In the genomic region with DNA sequence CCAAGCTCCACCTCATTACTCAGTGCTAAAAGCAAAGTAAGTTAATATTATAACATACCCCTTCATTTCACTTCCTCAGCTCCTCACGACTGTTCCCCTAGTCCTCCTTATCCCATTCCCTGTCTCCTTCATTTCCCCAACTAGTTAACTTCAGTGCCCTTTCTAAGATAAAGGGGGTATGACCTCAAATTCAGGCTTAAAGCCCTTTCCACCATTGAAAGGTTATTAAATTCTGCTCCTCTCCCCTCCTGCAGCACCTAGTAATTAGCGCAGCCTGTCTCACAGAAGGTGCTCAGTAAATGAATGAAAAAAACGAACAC, we compare ENCODE assay signal across 9 cellular contexts. TPM values are rescaled to one million over a fixed set of nuclear protein-coding genes. Genes with fewer than 3 reads are reported as not detected.
A peak's percentile ranks its signal among the peaks of the same experiment; 100 is the strongest.
DNase-seq lines count a peak whose midpoint lies in the region; ATAC-seq, FAIRE-seq and TF ChIP-seq lines count a peak whose summit lies in the region.
"Had no signal": no experiment of that assay in that cellular context is flagged by ENCODE, and none has a peak within 500 bp of the region (broad histone marks: within the 10 kb centered on the region; RNA-seq: fewer than 3 reads in every experiment).

No MANE protein-coding gene starts in this region.

- H3K79me2 ChIP-seq in keratinocyte (ENCODE audit: control insufficient read depth, insufficient read depth, low read length), result no peaks in the 10 kb centered on the region

- H3K4me1 Mint-ChIP-seq in T-helper 1 cell treated with Interleukin-12 subunit alpha and Interleukin-12 subunit beta and Interleukin-4 antibody, amounts not matched to agents 30 μg/mL and 1 μg/mL, for 36 hours (ENCODE audit: low read depth), result peaks cover 12% of the 10 kb centered on the region
- peaks cover 15% of the 10 kb centered on the region for H3K4me1 Mint-ChIP-seq in activated naive CD8-positive, alpha-beta T cell treated with anti-CD3 and anti-CD28 coated beads, Interleukin-2, amount 10 ng/mL, durations not matched to agents 7 days and 5 days

- peak overlapping the region; percentile 97 for H2AFZ ChIP-seq in keratinocyte (ENCODE audit: control insufficient read depth, low read length)

- H3K4me3 Mint-ChIP-seq in T-helper 1 cell treated with Interleukin-12 subunit alpha and Interleukin-12 subunit beta and Interleukin-4 antibody, amounts not matched to agents 30 μg/mL and 1 μg/mL, for 36 hours, result peak overlapping the region; percentile 80
- peak overlapping the region; percentile 90 for H3K4me3 Mint-ChIP-seq in activated naive CD8-positive, alpha-beta T cell treated with anti-CD3 and anti-CD28 coated beads, Interleukin-2, amount 10 ng/mL, durations not matched to agents 7 days and 5 days

- dilution Hi-C loops in keratinocyte (cut with MboI; ENCODE audit: extremely low pct_ligation_motif_present, low sequenced_read_pairs), result no loop called here

- POLR2A ChIA-PET in activated naive CD8-positive, alpha-beta T cell treated with anti-CD3 and anti-CD28 coated beads, Interleukin-2, amount 10 ng/mL, durations not matched to agents 7 days and 5 days (lab: Charles Lee), result interaction anchor here (0.8 to 2.7 kb wide), 8 partner anchors 12 to 878 kb away, joined by 3 to 23 read pairs (median 8); partner anchors contain the start of genes AHR, ANKMY2 and BZW2

- H3K27me3 Mint-ChIP-seq in T-helper 1 cell treated with Interleukin-12 subunit alpha and Interleukin-12 subunit beta and Interleukin-4 antibody, amounts not matched to agents 30 μg/mL and 1 μg/mL, for 36 hours (ENCODE audit: low read depth), result peaks cover 5% of the 10 kb centered on the region
- no peaks in the 10 kb centered on the region for H3K27me3 Mint-ChIP-seq in activated naive CD8-positive, alpha-beta T cell treated with anti-CD3 and anti-CD28 coated beads, Interleukin-2, amount 10 ng/mL, durations not matched to agents 7 days and 5 days

- FAIRE-seq in keratinocyte (lab: Jason Lieb, UNC), result no peak
- FAIRE-seq: A204.1 had no signal

- peaks cover 8% of the 10 kb centered on the region for H3K9me3 Mint-ChIP-seq in T-helper 1 cell treated with Interleukin-12 subunit alpha and Interleukin-12 subunit beta and Interleukin-4 antibody, amounts not matched to agents 30 μg/mL and 1 μg/mL, for 36 hours
- peaks cover 7% of the 10 kb centered on the region for H3K9me3 Mint-ChIP-seq in activated naive CD8-positive, alpha-beta T cell treated with anti-CD3 and anti-CD28 coated beads, Interleukin-2, amount 10 ng/mL, durations not matched to agents 7 days and 5 days

- ATAC-seq in activated naive CD8-positive, alpha-beta T cell treated with anti-CD3 and anti-CD28 coated beads, Interleukin-2, amount 10 ng/mL, durations not matched to agents 7 days and 5 days (ENCODE audit: low read depth), result no peak
- ATAC-seq in GM21526 (IDR thresholded peaks at IDR 0.05; ENCODE audit: low FRiP score, unreplicated experiment), result no peak
- ATAC-seq in HG02885 (IDR thresholded peaks at IDR 0.05; ENCODE audit: poor library complexity, unreplicated experiment), result no peak

- H3K27me3 ChIP-seq in keratinocyte (ENCODE audit: control insufficient read depth, extremely low read depth, insufficient read depth, low read length) (no peaks in the 10 kb centered on the region), subcutaneous abdominal adipose tissue (ENCODE audit: control insufficient read depth in 5 of 5, insufficient read depth in 4 of 5, low read length in 5 of 5) (no peaks in the 10 kb centered on the region)

- H3K4me3 ChIP-seq in keratinocyte (ENCODE audit: control insufficient read depth in 2 of 3, extremely low read depth in 1 of 3, insufficient read depth in 2 of 3, low read depth in 1 of 3, low read length in 3 of 3), result peak overlapping the region; percentile 44 to 80 (median 65)
- H3K4me3 ChIP-seq in subcutaneous abdominal adipose tissue (ENCODE audit: low read depth in 1 of 5, low read length in 5 of 5), result peak overlapping the region; percentile 59 to 93 (median 83)

- peaks cover 2% of the 10 kb centered on the region for H3K36me3 Mint-ChIP-seq in T-helper 1 cell treated with Interleukin-12 subunit alpha and Interleukin-12 subunit beta and Interleukin-4 antibody, amounts not matched to agents 30 μg/mL and 1 μg/mL, for 36 hours (ENCODE audit: low read depth)
- peaks cover 6% of the 10 kb centered on the region for H3K36me3 Mint-ChIP-seq in activated naive CD8-positive, alpha-beta T cell treated with anti-CD3 and anti-CD28 coated beads, Interleukin-2, amount 10 ng/mL, durations not matched to agents 7 days and 5 days

- H3K27ac ChIP-seq in keratinocyte (ENCODE audit: control insufficient read depth, insufficient read depth, low read length), result peak overlapping the region; percentile 86
- peak overlapping the region; percentile 86 for H3K27ac ChIP-seq in subcutaneous abdominal adipose tissue (ENCODE audit: low read depth, low read length)

- H3K9ac ChIP-seq in keratinocyte (ENCODE audit: control insufficient read depth, extremely low read depth, insufficient read depth, low read length) (peak overlapping the region; percentile 86), subcutaneous abdominal adipose tissue (ENCODE audit: low read length in 5 of 5) (peak overlapping the region; percentile 58 to 96 (median 76))

- H3K9me1 ChIP-seq in keratinocyte (ENCODE audit: control insufficient read depth, extremely low read depth, insufficient read depth, low read length), result no peaks in the 10 kb centered on the region

- TF ChIP-seq CTCF in keratinocyte (optimal IDR thresholded peaks at IDR 0.05 in 1 of 3, IDR thresholded peaks at IDR 0.05 in 1 of 3, conservative IDR thresholded peaks at IDR 0.05 in 1 of 3; ENCODE audit: extremely low read depth in 1 of 3, insufficient read depth in 2 of 3, low read length in 3 of 3), result no peak

- peak overlapping the region; percentile 97 for H3K4me2 ChIP-seq in keratinocyte (ENCODE audit: control insufficient read depth, extremely low read depth, insufficient read depth, low read depth, low read length)

- H3K9me3 ChIP-seq in keratinocyte (ENCODE audit: control insufficient read depth, low read depth, low read length) (no peaks in the 10 kb centered on the region), subcutaneous abdominal adipose tissue (ENCODE audit: control insufficient read depth in 5 of 5, low read length in 5 of 5) (no peaks in the 10 kb centered on the region)

- H3K36me3 ChIP-seq in keratinocyte (ENCODE audit: control insufficient read depth in 2 of 2, extremely low read depth in 1 of 2, insufficient read depth in 2 of 2, low read length in 2 of 2) (no peaks in the 10 kb centered on the region), subcutaneous abdominal adipose tissue (ENCODE audit: control insufficient read depth in 5 of 5, insufficient read depth in 5 of 5, low read length in 5 of 5) (no peaks in the 10 kb centered on the region)

- no peak for DNase-seq in T-helper 1 cell
- no peak for DNase-seq in activated naive CD8-positive, alpha-beta T cell treated with anti-CD3 and anti-CD28 coated beads, Interleukin-2, amount 10 ng/mL, durations not matched to agents 7 days and 5 days
- no peak for DNase-seq in keratinocyte (ENCODE audit: low read depth, low spot score)
- no peak for DNase-seq in NCI-H2196 treated with DMSO at 0.1 percent for 48 hours (lab: John Stamatoyannopoulos, UW; ENCODE audit: unreplicated experiment)

- H4K20me1 ChIP-seq in keratinocyte (ENCODE audit: control insufficient read depth, extremely low read depth, insufficient read depth, low read length), result no peaks in the 10 kb centered on the region

- H3K4me1 ChIP-seq in keratinocyte (ENCODE audit: control insufficient read depth, extremely low read depth, insufficient read depth, low read length) (peaks cover 22% of the 10 kb centered on the region), subcutaneous abdominal adipose tissue (ENCODE audit: control insufficient read depth in 5 of 5, insufficient read depth in 5 of 5, low read length in 5 of 5) (peaks cover 0 to 24% (median 17%) of the 10 kb centered on the region in 5 donors)

- peak overlapping the region; percentile 85 for H3K27ac Mint-ChIP-seq in T-helper 1 cell treated with Interleukin-12 subunit alpha and Interleukin-12 subunit beta and Interleukin-4 antibody, amounts not matched to agents 30 μg/mL and 1 μg/mL, for 36 hours
- peak overlapping the region; percentile 97 for H3K27ac Mint-ChIP-seq in activated naive CD8-positive, alpha-beta T cell treated with anti-CD3 and anti-CD28 coated beads, Interleukin-2, amount 10 ng/mL, durations not matched to agents 7 days and 5 days

RNA-seq across cellular contexts. Expression of gene CRPPA, which starts 1.0 kb away (rescaled TPM):
- total RNA-seq in activated naive CD8-positive, alpha-beta T cell treated with anti-CD3 and anti-CD28 coated beads, Interleukin-2, amount 10 ng/mL, durations not matched to agents 7 days and 5 days, result 1 to 10 TPM in 1 of 2 experiments, under 1 TPM in 1; 0.89 to 1.1 TPM
- polyA plus RNA-seq in keratinocyte, result 0.33 to 0.66 TPM (median 0.51 TPM) in 3 replicates
- polyA plus RNA-seq in keratinocyte (2011; ENCODE audit: low read depth), result 0.79 TPM
- polyA plus RNA-seq in keratinocyte (2011; cell fraction: cytosol; rRNA removed), result 0.31 and 0.79 TPM in 2 replicates
- polyA plus RNA-seq in keratinocyte (2011; cell fraction: nucleus; rRNA removed), result 0.44 and 0.65 TPM in 2 replicates
- polyA plus RNA-seq in keratinocyte (2012; ENCODE audit: low replicate concordance), result 0.30 and 0.39 TPM in 2 replicates
- 0.10 to 1.5 TPM (median 0.73 TPM) in 3 replicates for polyA minus RNA-seq in keratinocyte
- polyA minus RNA-seq in keratinocyte (2011; cell fraction: cytosol; rRNA and poly(A)+ RNA removed), result 0.38 TPM
- 0.84 and 2.0 TPM in 2 replicates for polyA minus RNA-seq in keratinocyte (2011; cell fraction: nucleus; rRNA and poly(A)+ RNA removed)

RNA-seq across cellular contexts. Expression of gene SOSTDC1, which starts 45.2 kb away (rescaled TPM):
- total RNA-seq in activated naive CD8-positive, alpha-beta T cell treated with anti-CD3 and anti-CD28 coated beads, Interleukin-2, amount 10 ng/mL, durations not matched to agents 7 days and 5 days, result not detected
- 0.31 to 0.63 TPM (median 0.32 TPM) in 3 replicates for polyA plus RNA-seq in keratinocyte
- polyA plus RNA-seq in keratinocyte (2011; ENCODE audit: low read depth), result not detected
- 0.22 and 0.23 TPM in 2 replicates for polyA plus RNA-seq in keratinocyte (2011; cell fraction: cytosol; rRNA removed)
- polyA plus RNA-seq in keratinocyte (2011; cell fraction: nucleus; rRNA removed), result 0.16 and 0.22 TPM in 2 replicates
- polyA plus RNA-seq in keratinocyte (2012; ENCODE audit: low replicate concordance), result 0.15 TPM in 1 of 2 replicates, not detected in the other
- polyA minus RNA-seq in keratinocyte, result not detected in 3 replicates
- polyA minus RNA-seq in keratinocyte (2011; cell fraction: cytosol; rRNA and poly(A)+ RNA removed), result not detected
- not detected in 2 replicates for polyA minus RNA-seq in keratinocyte (2011; cell fraction: nucleus; rRNA and poly(A)+ RNA removed)
